9 cellular contexts compared by ENCODE assay signal in the genomic region with DNA sequence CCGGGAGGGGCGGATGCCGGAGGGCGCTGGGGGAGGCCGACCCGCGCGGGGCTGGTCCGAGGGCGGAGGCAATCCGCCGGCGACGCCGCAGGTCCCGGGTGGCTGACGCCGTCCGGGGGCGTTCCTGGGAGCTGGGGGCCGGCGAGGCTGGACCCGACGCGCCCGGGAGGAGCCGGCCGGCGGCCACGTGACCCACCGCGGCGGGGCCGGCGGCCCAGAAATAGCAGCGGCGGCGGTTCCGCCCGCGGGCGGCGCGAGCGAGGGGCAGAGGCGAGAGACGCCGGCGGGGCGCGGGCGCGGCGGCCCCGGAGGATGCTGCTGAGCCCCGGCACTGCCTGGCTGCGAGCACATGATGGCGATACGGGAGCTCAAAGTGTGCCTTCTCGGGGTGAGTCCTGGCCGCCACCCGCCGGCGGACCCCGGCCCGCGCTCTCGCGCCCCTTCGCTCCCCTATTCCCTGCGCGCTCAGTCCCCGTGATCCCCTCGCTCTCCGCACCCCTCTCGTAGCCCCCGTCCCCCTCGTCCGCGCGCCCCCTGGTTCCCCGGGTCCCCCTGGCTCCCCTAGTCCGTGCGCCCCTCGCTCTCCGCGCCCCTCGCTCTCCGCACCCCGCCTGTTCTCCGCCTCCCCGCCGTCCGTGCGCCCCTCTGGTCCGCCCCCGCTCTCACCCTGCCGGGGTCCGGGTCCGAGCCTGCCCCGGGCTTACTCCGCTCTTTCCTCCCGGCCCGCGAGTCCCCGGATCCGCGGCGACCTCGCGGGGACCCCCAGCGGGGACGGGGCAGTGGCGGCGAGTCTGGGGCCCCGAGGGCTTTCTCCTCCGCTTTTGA. TPM values are rescaled to one million over a fixed set of nuclear protein-coding genes. Genes with fewer than 3 reads are reported as not detected.
DNase-seq lines count a peak whose midpoint lies in the region; ATAC-seq, FAIRE-seq and TF ChIP-seq lines count a peak whose summit lies in the region.
"Had no signal": no experiment of that assay in that cellular context is flagged by ENCODE, and none has a peak within 500 bp of the region (broad histone marks: within the 10 kb centered on the region; RNA-seq: fewer than 3 reads in every experiment).

A gene with protein sequence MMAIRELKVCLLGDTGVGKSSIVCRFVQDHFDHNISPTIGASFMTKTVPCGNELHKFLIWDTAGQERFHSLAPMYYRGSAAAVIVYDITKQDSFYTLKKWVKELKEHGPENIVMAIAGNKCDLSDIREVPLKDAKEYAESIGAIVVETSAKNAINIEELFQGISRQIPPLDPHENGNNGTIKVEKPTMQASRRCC (plus strand): TSS at position 245 of the 825 bp plus-strand sequence. CDS start 105 bp downstream, at position 350.

- in situ Hi-C loops in brain microvascular endothelial cell (cut with HindIII; ENCODE audit: low pct_ligation_motif_present, low sequenced_read_pairs), result no loop called here

- DNase-seq in DMS 273 (lab: John Stamatoyannopoulos, UW; ENCODE audit: unreplicated experiment), result peak; percentile 83
- DNase-seq in DMS 273 treated with DMSO at 0.1 percent for 48 hours (lab: John Stamatoyannopoulos, UW), result no peak
- peak; percentile 65 for DNase-seq in NB4 (ENCODE audit: low read depth)
- DNase-seq in brain microvascular endothelial cell, result peak; percentile 54
- DNase-seq in hypothalamus (lab: John Stamatoyannopoulos, UW), result peak in 47 of 51 donors; percentile 12 to 84 (median 64)
- DNase-seq in prostate gland (ENCODE audit: low spot score), result peak; percentile 35
- no peak for DNase-seq in D721Med (ENCODE audit: insufficient read length, low spot score)

- no peak for TF ChIP-seq CTCF in NB4 (IDR thresholded peaks at IDR 0.05; ENCODE audit: low read depth, low read length)
- no peak for TF ChIP-seq CTCF in brain microvascular endothelial cell (IDR thresholded peaks at IDR 0.05; ENCODE audit: low read depth, low read length, missing control alignments)
- peak in 1 of 4 experiments; percentile 4 for TF ChIP-seq CTCF in prostate gland (IDR thresholded peaks at IDR 0.05)
- TF ChIP-seq CTCF in D721Med (IDR thresholded peaks at IDR 0.05; ENCODE audit: insufficient read depth, missing control alignments), result no peak

- H3K4me1 ChIP-seq in prostate gland (replicated peaks), result no peaks in the 10 kb centered on the region

- no peak for FAIRE-seq in D721Med (lab: Jason Lieb, UNC)
- FAIRE-seq: A204.1 had no signal

- H3K27ac ChIP-seq in brain microvascular endothelial cell (peak within 1 kb of the TSS; percentile 88), prostate gland (peak within 1 kb of the TSS; percentile 74 to 83)

- peak; percentile 39 for ATAC-seq in GM21515 (IDR thresholded peaks at IDR 0.05; ENCODE audit: unreplicated experiment)

- H3K27me3 ChIP-seq in brain microvascular endothelial cell (replicated peaks) (no peaks in the 10 kb centered on the region), prostate gland (replicated peaks; ENCODE audit: insufficient read depth) (no peaks in the 10 kb centered on the region)

- no peaks in the 10 kb centered on the region for H3K9me3 ChIP-seq in prostate gland

- 1% methylated on average over 76 of the region's 117 CpGs for WGBS in prostate gland

- H3K4me3 ChIP-seq in NB4 (ENCODE audit: low read depth, low read length) (peak within 1 kb of the TSS; percentile 70), brain microvascular endothelial cell (ENCODE audit: low read depth, low read length) (peak within 1 kb of the TSS; percentile 86), prostate gland (peak within 1 kb of the TSS; percentile 53 to 67)

- H3K36me3 ChIP-seq in brain microvascular endothelial cell (replicated peaks) (no peaks in the 10 kb centered on the region), prostate gland (no peaks in the 10 kb centered on the region)

- intact Hi-C loops in prostate gland (cut with DNase I), result loop anchor here (5.0 to 10.0 kb wide), 4 partner anchors 93 to 817 kb away; a partner anchor contains a TSS

- no peak for TF ChIP-seq POLR2A in NB4 (IDR thresholded peaks at IDR 0.05; ENCODE audit: extremely low read depth, insufficient read length)
- no peak for TF ChIP-seq POLR2A in prostate gland (IDR thresholded peaks at IDR 0.05)

RNA-seq across cellular contexts. Expression of the gene that starts here (rescaled TPM):
- total RNA-seq in prostate gland, result 10 to 100 TPM in 1 of 2 donors, 1 to 10 TPM in 1; 7.7 to 86.9 TPM

Comparison
In these comparisons a context has a peak if more than half of its experiments do, and no peak if none do; other contexts are left out.
1. DNase-seq: peak in DMS 273 (single experiment), NB4 (single experiment), brain microvascular endothelial cell (single experiment), hypothalamus (47 of 51) and prostate gland (single experiment); none in DMS 273 treated with DMSO at 0.1 percent for 48 hours (single experiment) and D721Med (single experiment).
2. Peak in every context shown above with its lines, with median percentiles within 50 percentile points of each other: H3K4me3 ChIP-seq.